In the genomic region with DNA sequence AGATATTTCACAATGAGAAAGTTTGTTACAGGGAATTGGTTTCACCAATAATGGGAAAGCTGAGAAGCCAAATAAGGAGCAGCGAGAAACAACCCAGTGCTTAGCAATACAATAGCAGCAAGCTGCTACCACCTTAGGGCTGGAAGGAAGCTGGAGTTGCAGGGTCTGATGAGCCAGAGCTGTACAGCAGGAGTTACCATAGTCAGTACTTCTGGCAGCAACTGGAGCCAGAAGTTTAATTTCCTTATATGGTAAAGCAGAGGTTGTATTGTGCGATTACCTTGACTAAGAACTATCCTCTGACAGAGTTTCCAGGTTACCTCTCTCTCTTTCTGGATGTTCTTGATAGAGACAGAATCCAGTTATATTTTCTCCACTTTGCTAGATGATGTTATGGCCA, we compare ENCODE assay signal across 17 cellular contexts.
DNase-seq lines count a peak whose midpoint lies in the region; ATAC-seq, FAIRE-seq and TF ChIP-seq lines count a peak whose summit lies in the region.
"Had no signal": no experiment of that assay in that cellular context is flagged by ENCODE, and none has a peak within 500 bp of the region (broad histone marks: within the 10 kb centered on the region; RNA-seq: fewer than 3 reads in every experiment).

No MANE protein-coding gene starts in this region.

- H3K9me3 ChIP-seq in HepG2 (ENCODE audit: low read length) = no peaks in the 10 kb centered on the region
- H3K9me3 ChIP-seq in CD8-positive, alpha-beta memory T cell (ENCODE audit: low read length) = no peaks in the 10 kb centered on the region
- no peaks in the 10 kb centered on the region for H3K9me3 ChIP-seq in SJCRH30 (replicated peaks)
- H3K9me3 ChIP-seq: tibial artery had no signal

- no peaks in the 10 kb centered on the region for H4K20me1 ChIP-seq in HepG2 (ENCODE audit: insufficient read depth, low read length)

- TF ChIP-seq RAD21 in HepG2 (CRISPR knock-in tag; IDR thresholded peaks at IDR 0.05) = no peak

- no peaks in the 10 kb centered on the region for H3K27me3 ChIP-seq in kidney epithelial cell (ENCODE audit: control insufficient read depth, insufficient read depth, low read length)
- H3K27me3 ChIP-seq in HepG2 (ENCODE audit: control insufficient read depth in 1 of 2, insufficient read depth in 2 of 2, low read length in 2 of 2) = no peaks in the 10 kb centered on the region
- no peaks in the 10 kb centered on the region for H3K27me3 ChIP-seq in CD8-positive, alpha-beta memory T cell (ENCODE audit: insufficient read depth, low read length, poor library complexity, severe bottlenecking)
- H3K27me3 ChIP-seq in SJCRH30 = no peaks in the 10 kb centered on the region
- H3K27me3 ChIP-seq: tibial artery had no signal

- in situ Hi-C loops in HepG2 (cut with HindIII; ENCODE audit: extremely low pct_ligation_motif_present, low pct_unique_long_range_greater_than_20kb) = loop anchor here (25.0 kb wide), 1 partner anchor 669 kb away; no protein-coding TSS in a partner anchor

- no peak overlapping the region for H3K9ac ChIP-seq in HepG2 (ENCODE audit: insufficient read depth, low read depth, low read length)

- H3K36me3 Mint-ChIP-seq in CD8-positive, alpha-beta memory T cell = no peaks in the 10 kb centered on the region
- H3K36me3 Mint-ChIP-seq: naive thymus-derived CD4-positive, alpha-beta T cell had no signal

- BruUV-seq in HepG2 (replicated peaks; lab: Mats Ljungman, UMichigan) = no TSS peak

- H3K27ac ChIP-seq in HepG2 (ENCODE audit: extremely low read length, insufficient read depth, low read length) = no peak overlapping the region
- no peak overlapping the region for H3K27ac ChIP-seq in CD8-positive, alpha-beta memory T cell (ENCODE audit: low read depth, low read length)
- H3K27ac ChIP-seq in SJCRH30 = no peak overlapping the region
- H3K27ac ChIP-seq: tibial artery had no signal

- TF ChIP-seq EP300 in HepG2 (IDR thresholded peaks at IDR 0.05; ENCODE audit: low read depth in 2 of 2, low read length in 2 of 2) = no peak
- no peak for TF ChIP-seq EP300 in HepG2 (CRISPR knock-in tag; IDR thresholded peaks at IDR 0.05; ENCODE audit: borderline replicate concordance)

- peaks cover under 1 to 10% of the 10 kb centered on the region in 2 donors for H3K27me3 Mint-ChIP-seq in CD8-positive, alpha-beta memory T cell
- H3K27me3 Mint-ChIP-seq: activated naive CD8-positive, alpha-beta T cell treated with anti-CD3 and anti-CD28 coated beads, Interleukin-2, amount 50 U/mL, for 24 hours had no signal

- POLR2A ChIA-PET in HepG2 (lab: Yijun Ruan, JAX) = no interaction called here
- POLR2A ChIA-PET in CD8-positive, alpha-beta memory T cell (lab: Charles Lee) = no interaction called here

- no peak overlapping the region for H2AFZ ChIP-seq in HepG2 (ENCODE audit: low read length)

- intact Hi-C loops in HepG2 (cut with micrococcal nuclease; ENCODE audit: unreplicated experiment) = no loop called here

- H3K4me3 Mint-ChIP-seq in CD8-positive, alpha-beta memory T cell = no peak overlapping the region
- H3K4me3 Mint-ChIP-seq: activated naive CD8-positive, alpha-beta T cell treated with anti-CD3 and anti-CD28 coated beads, Interleukin-2, amount 50 U/mL, for 24 hours; B cell; naive thymus-derived CD4-positive, alpha-beta T cell; T-helper 1 cell treated with Interleukin-12 subunit alpha and Interleukin-12 subunit beta and Interleukin-4 antibody, amounts not matched to agents 30 μg/mL and 1 μg/mL, for 36 hours had no signal

- TF ChIP-seq CTCF in kidney epithelial cell (IDR thresholded peaks at IDR 0.05; ENCODE audit: insufficient read depth, low read length, poor library complexity, severe bottlenecking) (no peak), HepG2 (CRISPR knock-in tag; IDR thresholded peaks at IDR 0.05) (no peak)

- H3K4me1 ChIP-seq in HepG2 (ENCODE audit: insufficient read depth, low read length) (no peaks in the 10 kb centered on the region), SJCRH30 (peaks cover 11% of the 10 kb centered on the region)
- H3K4me1 ChIP-seq in CD8-positive, alpha-beta memory T cell (ENCODE audit: insufficient read depth, low read length) = no peaks in the 10 kb centered on the region
- H3K4me1 ChIP-seq: tibial artery had no signal

- H3K27ac Mint-ChIP-seq in CD8-positive, alpha-beta memory T cell = no peak overlapping the region
- H3K27ac Mint-ChIP-seq: activated naive CD8-positive, alpha-beta T cell treated with anti-CD3 and anti-CD28 coated beads, Interleukin-2, amount 50 U/mL, for 24 hours; B cell; naive thymus-derived CD4-positive, alpha-beta T cell; T-helper 1 cell treated with Interleukin-12 subunit alpha and Interleukin-12 subunit beta and Interleukin-4 antibody, amounts not matched to agents 30 μg/mL and 1 μg/mL, for 36 hours had no signal

- CTCF ChIA-PET in HepG2 (lab: Yijun Ruan, JAX; ENCODE audit: low intra/inter-chr PET ratio, low total read pairs) = no interaction called here
- CTCF ChIA-PET in CD8-positive, alpha-beta memory T cell (lab: Charles Lee) = interaction anchor here (1.2 kb wide), 1 partner anchor 148 kb away, joined by 3 read pairs; no protein-coding TSS in a partner anchor

- no peak for DNase-seq in GM12892 (ENCODE audit: insufficient read length)
- peak; percentile 1 for DNase-seq in HK-2 (ENCODE audit: unreplicated experiment)
- peak; percentile 57 for DNase-seq in kidney epithelial cell (ENCODE audit: low read depth)
- no peak for DNase-seq in NCI-H146 treated with DMSO at 0.1 percent for 48 hours (lab: John Stamatoyannopoulos, UW; ENCODE audit: unreplicated experiment)
- no peak for DNase-seq in HepG2 (ENCODE audit: low spot score)
- no peak for DNase-seq in CD8-positive, alpha-beta memory T cell
- no peak for DNase-seq in SJCRH30
- DNase-seq: activated CD4-positive, alpha-beta T cell treated with anti-CD3 and anti-CD28 coated beads for 4 hours; activated naive CD8-positive, alpha-beta T cell treated with anti-CD3 and anti-CD28 coated beads, Interleukin-2, amount 50 U/mL, for 24 hours; left ventricle myocardium superior; naive thymus-derived CD4-positive, alpha-beta T cell; NCI-H524 treated with DMSO at 0.1 percent for 48 hours; tibial artery had no signal

- H3K36me3 ChIP-seq in kidney epithelial cell (ENCODE audit: control insufficient read depth, insufficient read depth, low read length) = no peaks in the 10 kb centered on the region
- H3K36me3 ChIP-seq in HepG2 (replicated peaks in 1 of 2; ENCODE audit: control insufficient read depth in 1 of 2, insufficient read depth in 2 of 2, low read length in 2 of 2) = no peaks in the 10 kb centered on the region
- H3K36me3 ChIP-seq in CD8-positive, alpha-beta memory T cell (ENCODE audit: insufficient read depth, low read length) = no peaks in the 10 kb centered on the region
- H3K36me3 ChIP-seq in SJCRH30 = no peaks in the 10 kb centered on the region
- H3K36me3 ChIP-seq: tibial artery had no signal

- 84% methylated on average over 2 of the region's 2 CpGs for WGBS in HepG2 (ENCODE audit: low lambda C conversion rate)

- TF ChIP-seq POLR2A in GM12892 (IDR thresholded peaks at IDR 0.05; ENCODE audit: low read depth, low read length) (peak; percentile 31; the same call in 1 of the 2 replicates), HepG2 (IDR thresholded peaks at IDR 0.05; ENCODE audit: insufficient read depth in 1 of 2, low read depth in 2 of 2, low read length in 2 of 2) (no peak)

- ATAC-seq in GM21360 (IDR thresholded peaks at IDR 0.05; ENCODE audit: unreplicated experiment) (peak; percentile 73), HepG2 (no peak)
- ATAC-seq: activated naive CD8-positive, alpha-beta T cell treated with anti-CD3 and anti-CD28 coated beads, Interleukin-2, amount 50 U/mL, for 24 hours; K562; left ventricle myocardium superior had no signal

- H3K4me3 ChIP-seq in kidney epithelial cell (ENCODE audit: low read depth, low read length) (no peak overlapping the region), HepG2 (replicated peaks in 1 of 3; ENCODE audit: insufficient read depth in 1 of 3, low read depth in 2 of 3, low read length in 3 of 3) (no peak overlapping the region), SJCRH30 (no peak overlapping the region)
- H3K4me3 ChIP-seq in CD8-positive, alpha-beta memory T cell (ENCODE audit: low read length) = no peak overlapping the region
- H3K4me3 ChIP-seq: K562, tibial artery had no signal

- H3K4me1 Mint-ChIP-seq in CD8-positive, alpha-beta memory T cell = no peaks in the 10 kb centered on the region
- H3K4me1 Mint-ChIP-seq: activated naive CD8-positive, alpha-beta T cell treated with anti-CD3 and anti-CD28 coated beads, Interleukin-2, amount 50 U/mL, for 24 hours; B cell had no signal

- H3K79me2 ChIP-seq in HepG2 (ENCODE audit: insufficient read depth, low read length) = no peaks in the 10 kb centered on the region

- peak; percentile 86 for FAIRE-seq in GM12892 (lab: Jason Lieb, UNC)
- no peak for FAIRE-seq in HepG2 (lab: Jason Lieb, UNC)
- FAIRE-seq: K562 had no signal

- no peak overlapping the region for H3K4me2 ChIP-seq in HepG2 (ENCODE audit: low read depth, low read length)

- H3K9me3 Mint-ChIP-seq in CD8-positive, alpha-beta memory T cell = no peaks in the 10 kb centered on the region
- H3K9me3 Mint-ChIP-seq: activated naive CD8-positive, alpha-beta T cell treated with anti-CD3 and anti-CD28 coated beads, Interleukin-2, amount 50 U/mL, for 24 hours; naive thymus-derived CD4-positive, alpha-beta T cell; T-helper 1 cell treated with Interleukin-12 subunit alpha and Interleukin-12 subunit beta and Interleukin-4 antibody, amounts not matched to agents 30 μg/mL and 1 μg/mL, for 36 hours had no signal

TF ChIP-seq in HepG2, 621 proteins besides CTCF, POLR2A, EP300 and RAD21 (continues in another document):
- TF ChIP-seq, protein P1, sequence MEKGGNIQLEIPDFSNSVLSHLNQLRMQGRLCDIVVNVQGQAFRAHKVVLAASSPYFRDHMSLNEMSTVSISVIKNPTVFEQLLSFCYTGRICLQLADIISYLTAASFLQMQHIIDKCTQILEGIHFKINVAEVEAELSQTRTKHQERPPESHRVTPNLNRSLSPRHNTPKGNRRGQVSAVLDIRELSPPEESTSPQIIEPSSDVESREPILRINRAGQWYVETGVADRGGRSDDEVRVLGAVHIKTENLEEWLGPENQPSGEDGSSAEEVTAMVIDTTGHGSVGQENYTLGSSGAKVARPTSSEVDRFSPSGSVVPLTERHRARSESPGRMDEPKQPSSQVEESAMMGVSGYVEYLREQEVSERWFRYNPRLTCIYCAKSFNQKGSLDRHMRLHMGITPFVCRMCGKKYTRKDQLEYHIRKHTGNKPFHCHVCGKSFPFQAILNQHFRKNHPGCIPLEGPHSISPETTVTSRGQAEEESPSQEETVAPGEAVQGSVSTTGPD (CRISPR knock-in tag; IDR thresholded peaks at IDR 0.05) = no peak
- TF ChIP-seq ZNF33A (CRISPR knock-in tag; IDR thresholded peaks at IDR 0.05; ENCODE audit: borderline replicate concordance) (no peak), CCDC6 (CRISPR knock-in tag; IDR thresholded peaks at IDR 0.05) (no peak)

Comparison
In these comparisons a context has a peak if more than half of its experiments do, and no peak if none do; other contexts are left out.
1. DNase-seq: peak in HK-2 (single experiment) and kidney epithelial cell (single experiment); none in GM12892 (single experiment), NCI-H146 treated with DMSO at 0.1 percent for 48 hours (single experiment), HepG2 (single experiment), CD8-positive, alpha-beta memory T cell (0 of 5) and SJCRH30 (0 of 2).